ENCODE assay signal across 17 cellular contexts in the genomic region with DNA sequence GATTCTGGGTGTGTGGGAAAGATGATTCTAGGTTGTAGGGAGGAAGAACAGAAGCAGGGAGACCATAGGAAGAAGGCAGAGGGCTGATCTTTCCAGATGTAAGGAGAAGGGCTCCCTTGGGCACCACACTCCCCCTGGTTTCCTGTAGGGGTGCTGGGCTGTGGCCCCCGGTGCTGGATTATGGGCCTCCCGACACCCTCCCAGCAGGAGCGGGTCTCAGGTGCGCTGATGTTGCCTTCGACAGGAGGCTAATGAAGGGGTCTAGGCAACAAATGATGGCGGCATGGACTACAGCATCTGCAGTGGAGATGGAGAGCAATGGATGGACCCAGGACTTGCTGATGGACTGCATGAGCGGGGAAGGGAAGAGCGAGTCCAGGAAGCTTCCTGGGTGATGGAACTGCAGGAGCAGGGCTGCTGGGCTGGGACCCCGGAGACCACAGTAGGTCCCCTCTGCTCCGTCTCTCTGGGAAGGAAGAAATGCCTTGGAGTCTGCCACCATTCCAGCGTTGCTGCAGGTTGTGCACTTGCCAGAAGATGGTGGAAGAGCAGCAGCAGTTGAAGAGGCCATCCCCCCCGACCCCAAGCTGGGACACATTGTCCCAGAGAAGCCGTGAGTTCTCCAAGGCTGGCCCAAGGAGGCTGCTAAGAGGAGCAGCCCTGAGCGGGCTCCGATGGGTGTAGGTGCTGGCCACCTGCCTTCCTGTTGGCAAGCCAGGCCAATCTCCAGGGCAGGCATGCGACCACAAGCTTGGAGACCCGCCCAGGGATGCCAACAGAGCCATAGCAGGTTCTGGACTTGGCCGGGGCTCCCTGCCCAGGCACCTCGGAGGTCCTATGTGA.
A peak's percentile ranks its signal among the peaks of the same experiment; 100 is the strongest.
DNase-seq lines count a peak whose midpoint lies in the region; ATAC-seq and TF ChIP-seq lines count a peak whose summit lies in the region.
"Had no signal": no experiment of that assay in that cellular context is flagged by ENCODE, and none has a peak within 500 bp of the region (broad histone marks: within the 10 kb centered on the region; RNA-seq: fewer than 3 reads in every experiment).

No MANE protein-coding gene starts in this region.

- H3K4me3 ChIP-seq in mucosa of descending colon, result no peak overlapping the region
- H3K4me3 ChIP-seq in aorta (ENCODE audit: low read length in 2 of 2), result no peak overlapping the region
- H3K4me3 ChIP-seq: BLaER1, GM23338 had no signal

- H3K27ac ChIP-seq in aorta (ENCODE audit: low read depth in 1 of 2, low read length in 2 of 2), result no peak overlapping the region
- H3K27ac ChIP-seq: BLaER1 had no signal

- intact Hi-C loops in left ventricle myocardium superior (cut with micrococcal nuclease) (no loop called here), cardiac septum (cut with DNase I) (no loop called here), mucosa of descending colon (cut with DNase I, micrococcal nuclease) (no loop called here), aorta (cut with DNase I) (no loop called here)

- H3K9me3 ChIP-seq in mucosa of descending colon (no peaks in the 10 kb centered on the region), aorta (ENCODE audit: control insufficient read depth, low read length) (no peaks in the 10 kb centered on the region)
- H3K9me3 ChIP-seq: BLaER1 had no signal

- H3K27ac Mint-ChIP-seq in glutamatergic neuron (ENCODE audit: unreplicated experiment) (no peak overlapping the region), nephron progenitor cell (no peak overlapping the region)
- H3K27ac Mint-ChIP-seq: CD4-positive, alpha-beta memory T cell; GM23338; H9 had no signal

- H3K4me1 Mint-ChIP-seq in glutamatergic neuron (ENCODE audit: low read depth, unreplicated experiment) (peaks cover 3% of the 10 kb centered on the region), nephron progenitor cell (peaks cover 11% of the 10 kb centered on the region)

- ATAC-seq in left ventricle myocardium superior, result no peak
- ATAC-seq in mucosa of descending colon, result no peak
- ATAC-seq in aorta (ENCODE audit: low FRiP score), result no peak
- no peak for ATAC-seq in HG02623 (IDR thresholded peaks at IDR 0.05; ENCODE audit: unreplicated experiment)
- ATAC-seq: GM23338 had no signal

- H3K36me3 ChIP-seq in mucosa of descending colon (ENCODE audit: low read depth) (no peaks in the 10 kb centered on the region), aorta (ENCODE audit: control insufficient read depth in 1 of 2, insufficient read depth in 2 of 2, low read length in 1 of 2) (no peaks in the 10 kb centered on the region)
- H3K36me3 ChIP-seq: BLaER1 had no signal

- peaks cover 7% of the 10 kb centered on the region for H3K27me3 Mint-ChIP-seq in glutamatergic neuron (ENCODE audit: unreplicated experiment)
- peaks cover 21% of the 10 kb centered on the region for H3K27me3 Mint-ChIP-seq in nephron progenitor cell (ENCODE audit: low read depth, poor library complexity)
- H3K27me3 Mint-ChIP-seq: CD4-positive, alpha-beta memory T cell had no signal

- H3K36me3 Mint-ChIP-seq in glutamatergic neuron (ENCODE audit: unreplicated experiment) (peaks cover 10% of the 10 kb centered on the region), nephron progenitor cell (ENCODE audit: low read depth) (no peaks in the 10 kb centered on the region)
- H3K36me3 Mint-ChIP-seq: CD14-positive monocyte; CD4-positive, alpha-beta memory T cell had no signal

- H3K27me3 ChIP-seq in aorta (ENCODE audit: control insufficient read depth in 1 of 2, insufficient read depth in 2 of 2, low read length in 1 of 2), result no peaks in the 10 kb centered on the region
- H3K27me3 ChIP-seq: BLaER1 had no signal

- DNase-seq in left ventricle myocardium superior (peak; percentile 4), cardiac septum (ENCODE audit: low spot score) (no peak), glutamatergic neuron (no peak), mucosa of descending colon (peak in 2 of 3 donors; percentile 13 to 37), aorta (peak; percentile 40 to 71), hypothalamus (lab: John Stamatoyannopoulos, UW) (no peak), nephron progenitor cell (no peak)
- DNase-seq: 8988T; CD4-positive, alpha-beta memory T cell; DMS153; DMS79; GDM1; H9 had no signal

- peaks cover 5% of the 10 kb centered on the region for H3K9me3 Mint-ChIP-seq in glutamatergic neuron (ENCODE audit: unreplicated experiment)
- no peaks in the 10 kb centered on the region for H3K9me3 Mint-ChIP-seq in nephron progenitor cell
- H3K9me3 Mint-ChIP-seq: CD4-positive, alpha-beta memory T cell; GM23338; H9 had no signal

- H3K4me3 Mint-ChIP-seq in glutamatergic neuron (ENCODE audit: unreplicated experiment) (peak overlapping the region; percentile 2), nephron progenitor cell (no peak overlapping the region)
- H3K4me3 Mint-ChIP-seq: CD14-positive monocyte; CD4-positive, alpha-beta memory T cell; GM23338; H9 had no signal

- peaks cover 17% of the 10 kb centered on the region for H3K4me1 ChIP-seq in mucosa of descending colon (ENCODE audit: low read depth)
- H3K4me1 ChIP-seq in aorta (ENCODE audit: control insufficient read depth in 1 of 2, insufficient read depth in 2 of 2, low read length in 2 of 2), result no peaks in the 10 kb centered on the region

- WGBS in aorta, 2 donors, result 92% methylated on average over 19 of the region's 19 CpGs

- TF ChIP-seq CTCF in glutamatergic neuron (IDR thresholded peaks at IDR 0.05; ENCODE audit: partially characterized antibody, unreplicated experiment), result no peak
- TF ChIP-seq CTCF in mucosa of descending colon (IDR thresholded peaks at IDR 0.05), result no peak
- no peak for TF ChIP-seq CTCF in nephron progenitor cell (IDR thresholded peaks at IDR 0.05)

Comparison
In these comparisons a context has a peak if more than half of its experiments do, and no peak if none do; other contexts are left out.
1. DNase-seq: peak in left ventricle myocardium superior (single experiment), mucosa of descending colon (2 of 3) and aorta (2 of 2); none in cardiac septum (single experiment), glutamatergic neuron (single experiment), hypothalamus (0 of 51) and nephron progenitor cell (single experiment).